ENCODE assay signal across 32 cellular contexts in the genomic region with DNA sequence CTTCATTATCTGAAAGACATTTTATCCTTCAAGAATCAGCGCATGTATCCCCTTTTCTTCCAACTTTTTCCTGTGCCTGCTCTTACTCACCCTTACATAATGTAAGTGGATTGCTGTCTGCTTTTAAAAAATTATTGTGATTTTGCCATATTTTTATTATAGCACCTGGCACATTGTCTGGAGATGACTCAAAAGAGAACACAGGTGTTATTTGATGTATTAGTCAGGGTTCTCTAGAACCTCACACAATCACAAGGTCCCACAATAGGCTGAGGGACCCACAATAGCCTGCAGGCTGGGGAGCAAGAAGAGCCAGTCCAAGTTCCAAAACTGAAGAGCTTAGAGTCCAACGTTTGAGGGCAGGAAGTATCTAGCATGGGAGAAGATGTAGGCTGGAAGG.
"Had no signal": no experiment of that assay in that cellular context is flagged by ENCODE, and none has a peak within 500 bp of the region (broad histone marks: within the 10 kb centered on the region; RNA-seq: fewer than 3 reads in every experiment).

No MANE protein-coding gene starts in this region.

- H3K27me3 ChIP-seq: brain microvascular endothelial cell, cardiac muscle cell, colonic mucosa, esophagus muscularis mucosa, gastroesophageal sphincter, heart right ventricle had no signal

- ATAC-seq: activated CD8-positive, alpha-beta T cell treated with anti-CD3 and anti-CD28 coated beads for 36 hours; activated T-cell treated with anti-CD3 and anti-CD28 coated beads, Interleukin-2, amount 50 U/mL, for 4 hours; activated T-helper 17 cell treated with anti-CD3 and anti-CD28 coated beads, Interleukin-2, amount 50 U/mL, for 72 hours; gastroesophageal sphincter; heart right ventricle; T-helper 17 cell had no signal

- FAIRE-seq: astrocyte, endometrium, endothelial cell of umbilical vein had no signal

- H3K4me1 ChIP-seq: colonic mucosa had no signal

- H3K36me3 ChIP-seq: brain microvascular endothelial cell, cardiac muscle cell, colonic mucosa, esophagus muscularis mucosa, gastroesophageal sphincter, heart right ventricle, WERI-Rb-1 had no signal

- H3K4me3 ChIP-seq: cardiac muscle cell, colonic mucosa, esophagus muscularis mucosa, gastroesophageal sphincter, heart right ventricle had no signal

- DNase-seq: activated B cell treated with CpG ODN at 0.5 μM for 24 hours; activated CD4-positive, alpha-beta T cell treated with anti-CD3 and anti-CD28 coated beads for 48 hours; activated CD4-positive, alpha-beta T cell treated with anti-CD3 and anti-CD28 coated beads, Interleukin-2, amount 50 U/mL, for 1 hour; activated CD4-positive, alpha-beta T cell treated with anti-CD3 and anti-CD28 coated beads, Interleukin-2, amount 50 U/mL, for 48 hours; activated CD8-positive, alpha-beta memory T cell treated with anti-CD3 and anti-CD28 coated beads for 24 hours; activated CD8-positive, alpha-beta T cell treated with anti-CD3 and anti-CD28 coated beads for 36 hours; activated effector memory CD4-positive, alpha-beta T cell treated with Interleukin-2 at 50 U/mL for 16 hours; activated gamma-delta T cell treated with Interleukin-2 at 50 U/mL for 16 hours; activated naive CD4-positive, alpha-beta T cell treated with anti-CD3 and anti-CD28 coated beads, Interleukin-2, amount 50 U/mL, for 16 hours; activated naive CD4-positive, alpha-beta T cell treated with Interleukin-2 at 50 U/mL for 16 hours; activated T-cell treated with anti-CD3 and anti-CD28 coated beads, Interleukin-2, amount 50 U/mL, for 4 hours; amniotic stem cell; anterior cingulate cortex; brain microvascular endothelial cell; central memory CD4-positive, alpha-beta T cell; cerebellar nuclear complex; colonic mucosa; effector CD8-positive, alpha-beta T cell; erythroblast; foreskin melanocyte; heart right ventricle; T-helper 1 cell; T-helper 17 cell; T1000; WERI-Rb-1 had no signal

- H3K9me3 ChIP-seq: colonic mucosa had no signal

- H3K27ac ChIP-seq: brain microvascular endothelial cell, cardiac muscle cell, colonic mucosa, esophagus muscularis mucosa, gastroesophageal sphincter, heart right ventricle, WERI-Rb-1 had no signal
